12 cellular contexts compared by ENCODE assay signal in genomic region chr14:105166571-105167302, GRCh38. TPM values are rescaled to one million over a fixed set of nuclear protein-coding genes. Genes with fewer than 3 reads are reported as not detected.
DNase-seq lines count a peak whose midpoint lies in the region; ATAC-seq and TF ChIP-seq lines count a peak whose summit lies in the region.
"Had no signal": no experiment of that assay in that cellular context is flagged by ENCODE, and none has a peak within 500 bp of the region (broad histone marks: within the 10 kb centered on the region; RNA-seq: fewer than 3 reads in every experiment).

No MANE protein-coding gene starts in this region.

- H3K27ac Mint-ChIP-seq in brain (peak overlapping the region in 2 of 5 experiments; percentile 24 to 48), neural crest cell (ENCODE audit: unreplicated experiment) (no peak overlapping the region)

- no peaks in the 10 kb centered on the region for H3K36me3 ChIP-seq in thyroid gland

- H3K36me3 Mint-ChIP-seq in brain, result no peaks in the 10 kb centered on the region
- no peaks in the 10 kb centered on the region for H3K36me3 Mint-ChIP-seq in neural crest cell (ENCODE audit: low read depth)

- H3K4me1 ChIP-seq in thyroid gland, result peaks cover 3 to 29% of the 10 kb centered on the region in 2 donors

- TF ChIP-seq CTCF in brain (conservative IDR thresholded peaks at IDR 0.05) (no peak), neural crest cell (conservative IDR thresholded peaks at IDR 0.05) (no peak), thyroid gland (IDR thresholded peaks at IDR 0.05) (no peak), omental fat pad (IDR thresholded peaks at IDR 0.05) (no peak)

- H3K4me3 Mint-ChIP-seq in brain (peak overlapping the region; percentile 56 to 77 (median 74)), neural crest cell (peak overlapping the region; percentile 41)

- 74 to 77% methylated on average over 4 to 10 of the region's 22 CpGs for WGBS in thyroid gland, 2 donors

- no peak for ATAC-seq in omental fat pad (ENCODE audit: low FRiP score)
- ATAC-seq: stimulated activated naive CD8-positive, alpha-beta T cell treated with anti-CD3 and anti-CD28 coated beads, Interleukin-15, Interleukin-2, amounts not matched to agents 100 U/mL and 50 U/mL, for 24 hours had no signal

- intact Hi-C loops in thyroid gland (cut with DNase I), result no loop called here

- H3K27me3 ChIP-seq in thyroid gland, result no peaks in the 10 kb centered on the region

- H3K27ac ChIP-seq in thyroid gland, result no peak overlapping the region

- DNase-seq in NCI-H1694 treated with DMSO at 0.1 percent for 48 hours (lab: John Stamatoyannopoulos, UW) (peak; percentile 78), NCI-H1694 (lab: John Stamatoyannopoulos, UW) (no peak), NCI-H1105 (lab: John Stamatoyannopoulos, UW) (peak; percentile 39), neural crest cell (ENCODE audit: low read depth, low spot score) (no peak), NCI-H748 treated with DMSO at 0.1 percent for 48 hours (lab: John Stamatoyannopoulos, UW) (no peak), thyroid gland (no peak), omental fat pad (ENCODE audit: low spot score) (no peak)
- DNase-seq: activated CD8-positive, alpha-beta memory T cell treated with anti-CD3 and anti-CD28 coated beads, Interleukin-2, amount 50 U/mL, for 48 hours; mucosa of descending colon; stimulated activated naive CD8-positive, alpha-beta T cell treated with anti-CD3 and anti-CD28 coated beads, Interleukin-15, Interleukin-2, amounts not matched to agents 100 U/mL and 50 U/mL, for 24 hours had no signal

- no peak overlapping the region for H3K4me3 ChIP-seq in thyroid gland (replicated peaks in 1 of 3)
- H3K4me3 ChIP-seq: mucosa of descending colon had no signal

- H3K27me3 Mint-ChIP-seq in brain (peaks cover 3% of the 10 kb centered on the region), neural crest cell (ENCODE audit: low read depth) (peaks cover 28% of the 10 kb centered on the region)

- TF ChIP-seq POLR2A in thyroid gland (IDR thresholded peaks at IDR 0.05), result no peak

- H3K4me1 Mint-ChIP-seq in brain (peaks cover 36% of the 10 kb centered on the region), neural crest cell (peaks cover 7% of the 10 kb centered on the region)

- no peaks in the 10 kb centered on the region for H3K9me3 ChIP-seq in thyroid gland
- H3K9me3 ChIP-seq: mucosa of descending colon had no signal

- no peaks in the 10 kb centered on the region for H3K9me3 Mint-ChIP-seq in brain
- no peaks in the 10 kb centered on the region for H3K9me3 Mint-ChIP-seq in neural crest cell
- H3K9me3 Mint-ChIP-seq: H9 had no signal

RNA-seq across cellular contexts. Expression of gene JAG2, which starts 1.8 kb away (rescaled TPM):
- polyA plus RNA-seq in brain (ENCODE audit: insufficient read depth, low read depth, low replicate concordance), result 21.9 TPM
- 2.7 and 4.2 TPM in 2 replicates for total RNA-seq in neural crest cell
- total RNA-seq in thyroid gland, result 10 to 100 TPM in 1 of 4 donors, 1 to 10 TPM in 3; 3.9 to 10.7 (median 5.2) TPM
- total RNA-seq in omental fat pad, result 10 to 100 TPM in 1 of 4 donors, 1 to 10 TPM in 3; 4.7 to 21.3 (median 8.3) TPM

RNA-seq across cellular contexts. Expression of gene NUDT14, which starts 14.4 kb away (rescaled TPM):
- polyA plus RNA-seq in brain (ENCODE audit: insufficient read depth, low read depth, low replicate concordance), result 63.7 TPM
- total RNA-seq in neural crest cell (25.6 and 27.1 TPM in 2 replicates), thyroid gland (10 to 100 TPM; 15.2 to 29.1 (median 20.1) TPM), omental fat pad (10 to 100 TPM; 12.1 to 22.3 (median 16.6) TPM)

Comparison
In these comparisons a context has a peak if more than half of its experiments do, and no peak if none do; other contexts are left out.
1. DNase-seq: peak in NCI-H1694 treated with DMSO at 0.1 percent for 48 hours (single experiment) and NCI-H1105 (single experiment); none in NCI-H1694 (single experiment), neural crest cell (single experiment), NCI-H748 treated with DMSO at 0.1 percent for 48 hours (single experiment), thyroid gland (0 of 2) and omental fat pad (single experiment).